Comparison of ENCODE assay signal across 25 cellular contexts in the genomic region with DNA sequence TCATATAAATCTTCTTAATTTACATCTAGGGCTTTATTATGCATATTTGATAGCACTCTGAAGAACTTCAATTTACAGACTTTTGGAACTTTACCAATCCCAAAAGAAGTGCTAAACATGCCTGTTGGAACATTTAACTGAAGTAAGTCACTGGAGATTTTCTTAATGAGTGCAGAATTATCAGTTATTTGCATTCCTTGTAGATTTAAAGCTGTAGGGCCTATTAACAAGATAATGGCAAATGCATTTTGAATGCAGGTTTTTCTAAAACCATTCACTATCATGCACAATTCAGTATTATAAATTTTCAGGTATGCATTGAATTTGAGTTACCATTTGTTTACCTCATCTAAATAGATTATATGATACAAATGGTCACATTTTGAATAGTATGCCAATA.
"Had no signal": no experiment of that assay in that cellular context is flagged by ENCODE, and none has a peak within 500 bp of the region (broad histone marks: within the 10 kb centered on the region; RNA-seq: fewer than 3 reads in every experiment).

No MANE protein-coding gene starts in this region.

- H3K27me3 ChIP-seq: colonic mucosa, dorsolateral prefrontal cortex, esophagus muscularis mucosa, esophagus squamous epithelium, foreskin keratinocyte, gastrocnemius medialis, gastroesophageal sphincter, heart left ventricle, heart right ventricle had no signal

- H3K36me3 ChIP-seq: colonic mucosa, esophagus muscularis mucosa, esophagus squamous epithelium, gastrocnemius medialis, gastroesophageal sphincter, heart left ventricle, heart right ventricle had no signal

- H3K4me1 ChIP-seq: colonic mucosa, esophagus muscularis mucosa, esophagus squamous epithelium, foreskin keratinocyte, gastrocnemius medialis, gastroesophageal sphincter, heart left ventricle, heart right ventricle had no signal

- DNase-seq: colonic mucosa; cortex of kidney; dermis blood vessel endothelial cell; dorsolateral prefrontal cortex; effector CD4-positive, alpha-beta T cell; effector CD8-positive, alpha-beta T cell; effector memory CD4-positive, alpha-beta T cell; effector memory CD8-positive, alpha-beta T cell; endodermal cell; erythroblast; esophagus squamous epithelium; foreskin fibroblast; foreskin keratinocyte; foreskin melanocyte; gastrocnemius medialis; glutamatergic neuron; head of caudate nucleus; heart left ventricle; heart right ventricle had no signal

- H3K9me3 Mint-ChIP-seq: dendritic cell treated with granulocyte-macrophage colony-stimulating factor and Interleukin-4, amounts not matched to agents 40 ng/mL and 50 ng/mL, for 4 days; effector memory CD8-positive, alpha-beta T cell had no signal

- H3K4me3 ChIP-seq: colonic mucosa, coronary artery, dorsolateral prefrontal cortex, esophagus muscularis mucosa, esophagus squamous epithelium, gastrocnemius medialis, gastroesophageal sphincter, heart left ventricle, heart right ventricle had no signal

- ATAC-seq: effector memory CD8-positive, alpha-beta T cell; esophagus mucosa; foreskin keratinocyte; gastrocnemius medialis; gastroesophageal sphincter; heart left ventricle; heart right ventricle had no signal

- H3K27ac Mint-ChIP-seq: dendritic cell treated with granulocyte-macrophage colony-stimulating factor and Interleukin-4, amounts not matched to agents 40 ng/mL and 50 ng/mL, for 4 days; effector memory CD8-positive, alpha-beta T cell; endodermal cell had no signal

- H3K4me3 Mint-ChIP-seq: dendritic cell treated with granulocyte-macrophage colony-stimulating factor and Interleukin-4, amounts not matched to agents 40 ng/mL and 50 ng/mL, for 4 days; effector memory CD8-positive, alpha-beta T cell; endodermal cell had no signal

- H3K27ac ChIP-seq: colonic mucosa, coronary artery, dorsolateral prefrontal cortex, epithelial cell of prostate, esophagus muscularis mucosa, esophagus squamous epithelium, foreskin keratinocyte, gastrocnemius medialis, gastroesophageal sphincter, heart left ventricle, heart right ventricle had no signal

- H3K27me3 Mint-ChIP-seq: dendritic cell treated with granulocyte-macrophage colony-stimulating factor and Interleukin-4, amounts not matched to agents 40 ng/mL and 50 ng/mL, for 4 days; effector memory CD8-positive, alpha-beta T cell had no signal

- H3K4me1 Mint-ChIP-seq: endodermal cell had no signal
